ENCODE assay signal across 32 cellular contexts in genomic region chr19:14062558-14062855, GRCh38. TPM values are rescaled to one million over a fixed set of nuclear protein-coding genes. Genes with fewer than 3 reads are reported as not detected.
"Had no signal": no experiment of that assay in that cellular context is flagged by ENCODE, and none has a peak within 500 bp of the region (broad histone marks: within the 10 kb centered on the region; RNA-seq: fewer than 3 reads in every experiment).

No MANE protein-coding gene starts in this region.

- H3K4me1 ChIP-seq: foreskin keratinocyte, prostate gland had no signal

- H3K9me3 Mint-ChIP-seq: natural killer cell; stimulated activated effector memory CD8-positive, alpha-beta T cell treated with anti-CD3 and anti-CD28 coated beads, Interleukin-12 subunit alpha, Interleukin-12 subunit beta, amount 100 ng/mL, for 72 hours had no signal

- H3K4me3 Mint-ChIP-seq: natural killer cell; stimulated activated effector memory CD8-positive, alpha-beta T cell treated with anti-CD3 and anti-CD28 coated beads, Interleukin-12 subunit alpha, Interleukin-12 subunit beta, amount 100 ng/mL, for 72 hours had no signal

- DNase-seq: dermis blood vessel endothelial cell; effector memory CD4-positive, alpha-beta T cell; foreskin keratinocyte; heart right ventricle; hippocampal formation; left colon; left ventricle myocardium inferior; natural killer cell; occipital lobe; sigmoid colon; stimulated activated CD4-positive, alpha-beta T cell treated with anti-CD3 and anti-CD28 coated beads, Interleukin-2, amount 100 ng/mL, for 24 hours; stimulated activated CD4-positive, alpha-beta T cell treated with anti-CD3 and anti-CD28 coated beads, Interleukin-4, amount 100 ng/mL, for 24 hours; stimulated activated naive CD4-positive, alpha-beta T cell treated with Interleukin-2 at 50 U/mL for 16 hours; substantia nigra; tibial artery; uterus had no signal

- H3K27ac ChIP-seq: coronary artery, esophagus muscularis mucosa, foreskin keratinocyte, gastroesophageal sphincter, heart right ventricle, left ventricle myocardium inferior, lower lobe of right lung, right atrium auricular region, sigmoid colon, testis, tibial artery, uterus had no signal

- H3K4me3 ChIP-seq: coronary artery, esophagus muscularis mucosa, gastroesophageal sphincter, heart right ventricle, left ventricle myocardium inferior, prostate gland, right atrium auricular region, sigmoid colon, testis, tibial artery, uterus had no signal

- H3K36me3 ChIP-seq: esophagus muscularis mucosa, gastroesophageal sphincter, heart right ventricle, left ventricle myocardium inferior, lower lobe of right lung, prostate gland, right atrium auricular region, sigmoid colon, tibial artery, upper lobe of left lung, uterus had no signal

- H3K27me3 ChIP-seq: right atrium auricular region, testis had no signal

- H3K9me3 ChIP-seq: esophagus muscularis mucosa, gastroesophageal sphincter, heart right ventricle, left ventricle myocardium inferior, lower lobe of right lung, prostate gland, right atrium auricular region, sigmoid colon, testis, tibial artery, upper lobe of left lung, uterus had no signal

- ATAC-seq: foreskin keratinocyte; gastroesophageal sphincter; natural killer cell; stimulated activated effector memory CD8-positive, alpha-beta T cell treated with anti-CD3 and anti-CD28 coated beads, Interleukin-12 subunit alpha, Interleukin-12 subunit beta, amount 100 ng/mL, for 72 hours had no signal

- FAIRE-seq: endothelial cell of umbilical vein, islet of Langerhans had no signal

- H3K27ac Mint-ChIP-seq: natural killer cell; stimulated activated effector memory CD8-positive, alpha-beta T cell treated with anti-CD3 and anti-CD28 coated beads, Interleukin-12 subunit alpha, Interleukin-12 subunit beta, amount 100 ng/mL, for 72 hours had no signal

- H3K36me3 Mint-ChIP-seq: natural killer cell; stimulated activated effector memory CD8-positive, alpha-beta T cell treated with anti-CD3 and anti-CD28 coated beads, Interleukin-12 subunit alpha, Interleukin-12 subunit beta, amount 100 ng/mL, for 72 hours had no signal

RNA-seq across cellular contexts. Expression of gene PALM3, which starts 0.6 kb away (rescaled TPM):
- total RNA-seq: dermis blood vessel endothelial cell, foreskin keratinocyte, gastroesophageal sphincter, mesenteric fat pad, natural killer cell, skeletal muscle tissue had no signal

RNA-seq across cellular contexts. Expression of gene MISP3, which starts 10.1 kb away (rescaled TPM):
- total RNA-seq: skeletal muscle tissue had no signal

RNA-seq across cellular contexts. Expression of gene C19orf67, which starts 23.1 kb away (rescaled TPM):
- total RNA-seq: dermis blood vessel endothelial cell, esophagus muscularis mucosa, fibroblast of lung, foreskin keratinocyte, gastroesophageal sphincter, heart right ventricle, left ventricle myocardium inferior, lower lobe of right lung, mesenteric fat pad, mononuclear cell, occipital lobe, right atrium auricular region, sigmoid colon, skeletal muscle tissue had no signal
- polyA plus RNA-seq: endothelial cell of umbilical vein, fibroblast of lung, foreskin keratinocyte, heart right ventricle, neural cell had no signal
